1 cellular context compared by ENCODE assay signal in genomic region chr11:27524155-27524554, GRCh38.
TF ChIP-seq lines count a peak whose summit lies in the region.

No MANE protein-coding gene starts in this region.

TF ChIP-seq in GM23338, 12 proteins besides CTCF, POLR2A, EP300 and RAD21 (continued from another document):
- TF ChIP-seq ZNF462 (CRISPR knock-in tag; IDR thresholded peaks at IDR 0.05) = no peak
- no peak for TF ChIP-seq JUNB (IDR thresholded peaks at IDR 0.05; ENCODE audit: unreplicated experiment)
- no peak for TF ChIP-seq CREB1 (CRISPR knock-in tag; IDR thresholded peaks at IDR 0.05; ENCODE audit: low read depth)
- TF ChIP-seq EZH2phosphoT487 (IDR thresholded peaks at IDR 0.05; ENCODE audit: unreplicated experiment) = no peak
- no peak for TF ChIP-seq ETS1 (IDR thresholded peaks at IDR 0.05)
- no peak for TF ChIP-seq POLR2AphosphoS5 (IDR thresholded peaks at IDR 0.05; ENCODE audit: low read depth)
